In genomic region chr1:46341222-46342083, GRCh38 we compare ENCODE assay signal across 6 cellular contexts. TPM values are rescaled to one million over a fixed set of nuclear protein-coding genes. Genes with fewer than 3 reads are reported as not detected.
DNase-seq lines count a peak whose midpoint lies in the region; ATAC-seq and TF ChIP-seq lines count a peak whose summit lies in the region.

No MANE protein-coding gene starts in this region.

- WGBS in right lobe of liver (ENCODE audit: insufficient coverage, low coverage, low lambda C conversion rate, missing lambda C conversion rate): 56% methylated on average over 30 of the region's 31 CpGs

- H3K36me3 ChIP-seq in BE2C (peaks cover 8% of the 10 kb centered on the region), right lobe of liver (peaks cover 0 to 14% (median 2%) of the 10 kb centered on the region in 4 donors)

- H3K27me3 ChIP-seq in BE2C (no peaks in the 10 kb centered on the region), right lobe of liver (no peaks in the 10 kb centered on the region)

- DNase-seq in BE2C: no peak
- no peak for DNase-seq in activated T-cell treated with anti-CD3 and anti-CD28 coated beads, Interleukin-2, amount 50 U/mL, for 4 hours
- DNase-seq in right lobe of liver: peak in 2 of 3 donors; percentile 25 to 56
- DNase-seq in A172 (ENCODE audit: low spot score): no peak
- DNase-seq in NCI-H748 treated with DMSO at 0.1 percent for 48 hours (lab: John Stamatoyannopoulos, UW): no peak

- no peaks in the 10 kb centered on the region for H3K27me3 Mint-ChIP-seq in activated T-cell treated with anti-CD3 and anti-CD28 coated beads, Interleukin-2, amount 50 U/mL, for 4 hours (ENCODE audit: low read depth)

- peak overlapping the region; percentile 100 for H3K4me3 Mint-ChIP-seq in activated T-cell treated with anti-CD3 and anti-CD28 coated beads, Interleukin-2, amount 50 U/mL, for 4 hours

- H3K4me3 ChIP-seq in BE2C (ENCODE audit: low read depth, low read length): peak overlapping the region; percentile 80
- peak overlapping the region; percentile 69 to 89 (median 88) for H3K4me3 ChIP-seq in right lobe of liver

- peak overlapping the region; percentile 92 to 95 (median 94) for H3K27ac ChIP-seq in right lobe of liver

- H3K4me1 Mint-ChIP-seq in activated T-cell treated with anti-CD3 and anti-CD28 coated beads, Interleukin-2, amount 50 U/mL, for 4 hours (ENCODE audit: low read depth): peaks cover 38% of the 10 kb centered on the region

- TF ChIP-seq POLR2A in right lobe of liver (IDR thresholded peaks at IDR 0.05): no peak

- intact Hi-C loops in right lobe of liver (cut with DNase I): no loop called here

- H3K4me1 ChIP-seq in BE2C (no peaks in the 10 kb centered on the region), right lobe of liver (peaks cover 0 to 5% (median 0%) of the 10 kb centered on the region in 4 donors)

- ATAC-seq in activated T-cell treated with anti-CD3 and anti-CD28 coated beads, Interleukin-2, amount 50 U/mL, for 4 hours: no peak
- ATAC-seq in right lobe of liver (no peak), GM19023 (IDR thresholded peaks at IDR 0.05; ENCODE audit: unreplicated experiment) (no peak)

- TF ChIP-seq CTCF in BE2C (IDR thresholded peaks at IDR 0.05; ENCODE audit: low read depth, low read length) (no peak), right lobe of liver (IDR thresholded peaks at IDR 0.05) (no peak)

- no peaks in the 10 kb centered on the region for H3K9me3 Mint-ChIP-seq in activated T-cell treated with anti-CD3 and anti-CD28 coated beads, Interleukin-2, amount 50 U/mL, for 4 hours

- H3K36me3 Mint-ChIP-seq in activated T-cell treated with anti-CD3 and anti-CD28 coated beads, Interleukin-2, amount 50 U/mL, for 4 hours (ENCODE audit: insufficient read depth): peaks cover 18% of the 10 kb centered on the region

- H3K9me3 ChIP-seq in BE2C (no peaks in the 10 kb centered on the region), right lobe of liver (no peaks in the 10 kb centered on the region)

RNA-seq across cellular contexts. Expression of gene NSUN4, which starts 0.8 kb away (rescaled TPM):
- polyA plus RNA-seq in BE2C (2012; ENCODE audit: insufficient read depth, insufficient read length, low read depth): 18.8 TPM
- 10 to 100 TPM; 42.2 to 44.1 (median 44.0) TPM for total RNA-seq in activated T-cell treated with anti-CD3 and anti-CD28 coated beads, Interleukin-2, amount 50 U/mL, for 4 hours
- total RNA-seq in right lobe of liver: 10 to 100 TPM in 5 of 6 experiments, 1 to 10 TPM in 1; 8.5 to 13.0 (median 12.2) TPM
- total RNA-seq in A172 (2014; rRNA removed; shearing (Covaris generic)): 5.3 and 7.1 TPM in 2 replicates

RNA-seq across cellular contexts. Expression of gene UQCRH, which starts 38.0 kb away (rescaled TPM):
- polyA plus RNA-seq in BE2C (2012; ENCODE audit: insufficient read depth, insufficient read length, low read depth): 422 TPM
- total RNA-seq in activated T-cell treated with anti-CD3 and anti-CD28 coated beads, Interleukin-2, amount 50 U/mL, for 4 hours: 100 to 1,000 TPM; 283 to 366 (median 338) TPM
- 100 to 1,000 TPM in 2 of 6 experiments, 10 to 100 TPM in 4; 71.6 to 244 (median 90.4) TPM for total RNA-seq in right lobe of liver
- 534 and 595 TPM in 2 replicates for total RNA-seq in A172 (2014; rRNA removed; shearing (Covaris generic))

RNA-seq across cellular contexts. Expression of gene LRRC41, which starts 38.0 kb away (rescaled TPM):
- polyA plus RNA-seq in BE2C (2012; ENCODE audit: insufficient read depth, insufficient read length, low read depth): 40.4 TPM
- total RNA-seq in activated T-cell treated with anti-CD3 and anti-CD28 coated beads, Interleukin-2, amount 50 U/mL, for 4 hours: 10 to 100 TPM; 43.0 to 47.7 (median 45.8) TPM
- total RNA-seq in right lobe of liver: 10 to 100 TPM; 24.4 to 37.0 (median 29.0) TPM
- 61.4 and 69.7 TPM in 2 replicates for total RNA-seq in A172 (2014; rRNA removed; shearing (Covaris generic))

RNA-seq across cellular contexts. Expression of gene FAAH, which starts 52.7 kb away (rescaled TPM):
- 7.5 TPM for polyA plus RNA-seq in BE2C (2012; ENCODE audit: insufficient read depth, insufficient read length, low read depth)
- total RNA-seq in activated T-cell treated with anti-CD3 and anti-CD28 coated beads, Interleukin-2, amount 50 U/mL, for 4 hours: 10 to 100 TPM in 1 of 3 donors, 1 to 10 TPM in 2; 7.5 to 10.4 (median 8.4) TPM
- 10 to 100 TPM; 26.6 to 48.7 (median 33.5) TPM for total RNA-seq in right lobe of liver
- not detected in 2 replicates for total RNA-seq in A172 (2014; rRNA removed; shearing (Covaris generic))

Comparison
In these comparisons a context has a peak if more than half of its experiments do, and no peak if none do; other contexts are left out.
1. DNase-seq: peak in right lobe of liver (2 of 3); none in BE2C (single experiment), activated T-cell treated with anti-CD3 and anti-CD28 coated beads, Interleukin-2, amount 50 U/mL, for 4 hours (single experiment), A172 (single experiment) and NCI-H748 treated with DMSO at 0.1 percent for 48 hours (single experiment).